9 cellular contexts compared by ENCODE assay signal in genomic region chr14:74574092-74574438, GRCh38. TPM values are rescaled to one million over a fixed set of nuclear protein-coding genes. Genes with fewer than 3 reads are reported as not detected.
DNase-seq lines count a peak whose midpoint lies in the region; ATAC-seq and TF ChIP-seq lines count a peak whose summit lies in the region.
"Had no signal": no experiment of that assay in that cellular context is flagged by ENCODE, and none has a peak within 500 bp of the region (broad histone marks: within the 10 kb centered on the region; RNA-seq: fewer than 3 reads in every experiment).

No MANE protein-coding gene starts in this region.

- H3K27ac ChIP-seq in IMR-90 (ENCODE audit: insufficient read depth, low read length) (peak overlapping the region; percentile 98; the same call in 1 of the 2 replicates), gastroesophageal sphincter (peak overlapping the region in 3 of 4 donors; percentile 20 to 91 (median 84)), stomach (peak overlapping the region in 3 of 5 donors; percentile 74 to 84 (median 78))

- H3K4me3 Mint-ChIP-seq in T-helper 17 cell (peak overlapping the region; percentile 51), nephron progenitor cell (no peak overlapping the region)

- H3K9me3 ChIP-seq in IMR-90 (ENCODE audit: control insufficient read depth, insufficient read depth, low read length) (no peaks in the 10 kb centered on the region), T-helper 17 cell (ENCODE audit: control insufficient read depth, low read length, poor library complexity, severe bottlenecking) (no peaks in the 10 kb centered on the region), gastroesophageal sphincter (no peaks in the 10 kb centered on the region), stomach (no peaks in the 10 kb centered on the region)

- H3K4ac ChIP-seq in IMR-90 (ENCODE audit: low read depth, low read length) = peak overlapping the region; percentile 99

- TF ChIP-seq CTCF in IMR-90 (conservative IDR thresholded peaks at IDR 0.05; ENCODE audit: low read depth, low read length) = no peak
- TF ChIP-seq CTCF in gastroesophageal sphincter (IDR thresholded peaks at IDR 0.05) = no peak
- no peak for TF ChIP-seq CTCF in stomach (IDR thresholded peaks at IDR 0.05)
- no peak for TF ChIP-seq CTCF in nephron progenitor cell (IDR thresholded peaks at IDR 0.05)

- H3K18ac ChIP-seq in IMR-90 (ENCODE audit: low read depth, low read length) = peak overlapping the region; percentile 86

- TF ChIP-seq EP300 in gastroesophageal sphincter (IDR thresholded peaks at IDR 0.05) (no peak), stomach (IDR thresholded peaks at IDR 0.05) (no peak)

- H2AFZ ChIP-seq in IMR-90 (replicated peaks; ENCODE audit: low read length, poor library complexity) = no peak overlapping the region

- dilution Hi-C loops in IMR-90 (cut with HindIII; ENCODE audit: low sequenced_read_pairs, unreplicated experiment) = no loop called here

- peaks cover 55% of the 10 kb centered on the region for H3K9me1 ChIP-seq in IMR-90 (ENCODE audit: insufficient read depth, low read length)

- H3K4me3 ChIP-seq in IMR-90 (ENCODE audit: insufficient read depth, low read depth, low read length) (no peak overlapping the region), gastroesophageal sphincter (no peak overlapping the region), stomach (no peak overlapping the region)

- H3K4me2 ChIP-seq in IMR-90 (ENCODE audit: low read depth, low read length) = no peak overlapping the region

- DNase-seq in IMR-90 (no peak), T-helper 17 cell (no peak), stomach (no peak), cerebellum (ENCODE audit: low spot score) (no peak), nephron progenitor cell (no peak)
- DNase-seq: GOT3, NCI-H1436 had no signal

- H3K4me1 Mint-ChIP-seq in T-helper 17 cell (peaks cover 33% of the 10 kb centered on the region), nephron progenitor cell (peaks cover 75% of the 10 kb centered on the region)

- H3K9ac ChIP-seq in IMR-90 (ENCODE audit: low read depth, low read length) = no peak overlapping the region

- H3K9me3 Mint-ChIP-seq in nephron progenitor cell = no peaks in the 10 kb centered on the region

- H3K36me3 ChIP-seq in IMR-90 (ENCODE audit: control insufficient read depth, insufficient read depth, low read length) (no peaks in the 10 kb centered on the region), gastroesophageal sphincter (no peaks in the 10 kb centered on the region), stomach (no peaks in the 10 kb centered on the region)

- H3K79me1 ChIP-seq in IMR-90 (ENCODE audit: low read depth in 1 of 2, low read length in 2 of 2) = peaks cover 36 to 77% of the 10 kb centered on the region in 2 experiments

- 94% methylated on average over 3 of the region's 4 CpGs; no CpG with 5 or more reads in 1 of the 2 experiments for WGBS in IMR-90 (ENCODE audit: extremely low coverage in 2 of 2, insufficient read length in 1 of 2), 2 experiments
- WGBS in gastroesophageal sphincter (ENCODE audit: low coverage in 1 of 2), 2 donors = 89 to 97% methylated on average over 3 to 4 of the region's 4 CpGs
- 79 to 89% (median 82%) methylated on average over 4 of the region's 4 CpGs for WGBS in stomach, 5 donors

- CTCF ChIA-PET in IMR-90 (lab: Yijun Ruan, JAX) = interaction anchor here (0.5 to 2.7 kb wide), 4 partner anchors 25 to 107 kb away, joined by 3 to 7 read pairs (median 4); no protein-coding TSS in a partner anchor

- H3K14ac ChIP-seq in IMR-90 (replicated peaks; ENCODE audit: low read depth, low read length) = peak overlapping the region; percentile 99

- H4K20me1 ChIP-seq in IMR-90 (ENCODE audit: insufficient read depth, low read length) = no peaks in the 10 kb centered on the region; the same call in 1 of the 2 replicates

- no TSS peak for BruUV-seq in IMR-90 (replicated peaks; lab: Mats Ljungman, UMichigan)

- H3K27me3 Mint-ChIP-seq in T-helper 17 cell (no peaks in the 10 kb centered on the region), nephron progenitor cell (ENCODE audit: low read depth, poor library complexity) (peaks cover 6% of the 10 kb centered on the region)

- H3K23ac ChIP-seq in IMR-90 (ENCODE audit: low read depth, low read length) = peak overlapping the region; percentile 97

- H2BK5ac ChIP-seq in IMR-90 (ENCODE audit: low read depth, low read length, poor library complexity, severe bottlenecking) = peak overlapping the region; percentile 100

- TF ChIP-seq POLR2A in IMR-90 (IDR thresholded peaks at IDR 0.05; ENCODE audit: low read depth, low read length) (no peak), gastroesophageal sphincter (IDR thresholded peaks at IDR 0.05) (no peak), stomach (IDR thresholded peaks at IDR 0.05) (no peak)

- peak overlapping the region; percentile 99 for H2AK5ac ChIP-seq in IMR-90 (ENCODE audit: low read depth, low read length)

- TF ChIP-seq RAD21 in IMR-90 (IDR thresholded peaks at IDR 0.05; ENCODE audit: low read length) = no peak

- peak overlapping the region; percentile 94 for H2AK9ac ChIP-seq in IMR-90 (replicated peaks; ENCODE audit: low read depth, low read length, poor library complexity)

- peak overlapping the region; percentile 98 for H2BK15ac ChIP-seq in IMR-90 (ENCODE audit: low read depth, low read length)

- H3K56ac ChIP-seq in IMR-90 (ENCODE audit: extremely low read depth, insufficient read depth, low read length) = peak overlapping the region; percentile 99; the same call in 1 of the 2 replicates

- peak overlapping the region; percentile 93 to 97 for H4K8ac ChIP-seq in IMR-90 (ENCODE audit: low read depth in 2 of 2, low read length in 2 of 2)

- in situ Hi-C loops in IMR-90 (cut with MboI; ENCODE audit: low sequenced_read_pairs) = no loop called here

- POLR2A ChIA-PET in IMR-90 (lab: Charles Lee; ENCODE audit: unreplicated experiment) = interaction anchor here (1.3 kb wide), 1 partner anchor 9 kb away, joined by 5 read pairs; no protein-coding TSS in a partner anchor

- peak overlapping the region; percentile 100 for H2BK120ac ChIP-seq in IMR-90 (ENCODE audit: low read depth, low read length)

- H3K36me3 Mint-ChIP-seq in T-helper 17 cell (ENCODE audit: low read depth) = no peaks in the 10 kb centered on the region
- no peaks in the 10 kb centered on the region for H3K36me3 Mint-ChIP-seq in nephron progenitor cell (ENCODE audit: low read depth)

- H3K27me3 ChIP-seq in IMR-90 (ENCODE audit: control insufficient read depth, insufficient read depth, low read length) = no peaks in the 10 kb centered on the region
- no peaks in the 10 kb centered on the region for H3K27me3 ChIP-seq in gastroesophageal sphincter
- no peaks in the 10 kb centered on the region for H3K27me3 ChIP-seq in stomach

- intact Hi-C loops in IMR-90 (cut with micrococcal nuclease) (loop anchor here (5.0 kb wide), 1 partner anchor 33 kb away; no protein-coding TSS in a partner anchor), stomach (cut with DNase I; ENCODE audit: low total_unique reads) (no loop called here)

- H2BK20ac ChIP-seq in IMR-90 (ENCODE audit: low read depth, low read length) = peak overlapping the region; percentile 99

- peak overlapping the region; percentile 99 for H4K91ac ChIP-seq in IMR-90 (ENCODE audit: insufficient read depth, low read depth, low read length)

- H3K27ac Mint-ChIP-seq in T-helper 17 cell (peak overlapping the region; percentile 71), nephron progenitor cell (no peak overlapping the region)

- ATAC-seq in IMR-90 (ENCODE audit: low read depth) (no peak), T-helper 17 cell (peak; percentile 87), gastroesophageal sphincter (no peak), HG03108 (IDR thresholded peaks at IDR 0.05; ENCODE audit: unreplicated experiment) (no peak)

- H3K4me1 ChIP-seq in IMR-90 (ENCODE audit: control insufficient read depth, insufficient read depth, low read length) (peaks cover 60% of the 10 kb centered on the region), gastroesophageal sphincter (peaks cover 6 to 96% (median 46%) of the 10 kb centered on the region in 3 donors), stomach (peaks cover 12 to 80% (median 57%) of the 10 kb centered on the region in 4 donors)

- H4K5ac ChIP-seq in IMR-90 (ENCODE audit: low read depth, low read length) = peak overlapping the region; percentile 77; the same call in 1 of the 2 replicates

TF ChIP-seq in IMR-90, 13 proteins besides CTCF, POLR2A, EP300 and RAD21 (continues in another document):
- TF ChIP-seq RFX5 (IDR thresholded peaks at IDR 0.05; ENCODE audit: low read depth, low read length) (no peak), CHD1 (IDR thresholded peaks at IDR 0.05; ENCODE audit: low read depth, low read length) (no peak), NFE2L2 (IDR thresholded peaks at IDR 0.05; ENCODE audit: low read depth, low read length) (no peak), MAZ (IDR thresholded peaks at IDR 0.05; ENCODE audit: borderline replicate concordance, low read depth, low read length) (no peak), MAFK (IDR thresholded peaks at IDR 0.05; ENCODE audit: low read depth, low read length) (no peak), USF2 (IDR thresholded peaks at IDR 0.05; ENCODE audit: low read depth, low read length) (no peak), RCOR1 (IDR thresholded peaks at IDR 0.05; ENCODE audit: insufficient replicate concordance, low read length) (no peak), ELK1 (IDR thresholded peaks at IDR 0.05; ENCODE audit: borderline replicate concordance, low read depth, low read length) (no peak)

RNA-seq across cellular contexts. Expression of gene LTBP2, which starts 38.0 kb away (rescaled TPM):
- total RNA-seq in IMR-90 (2012; rRNA removed) (23.8 and 26.7 TPM in 2 replicates), T-helper 17 cell (under 1 TPM; 0.34 to 0.57 TPM), gastroesophageal sphincter (100 to 1,000 TPM in 1 of 4 donors, 10 to 100 TPM in 3; 45.9 to 158 (median 88.4) TPM), stomach (10 to 100 TPM in 3 of 5 donors, 1 to 10 TPM in 2; 5.8 to 36.2 (median 10.5) TPM), cerebellum (0.91 TPM)
- polyA plus RNA-seq in IMR-90 (2012; rRNA removed) (79.3 and 81.8 TPM in 2 replicates), stomach (1 to 10 TPM; 2.9 to 5.9 (median 3.4) TPM)
- polyA plus RNA-seq in IMR-90 (2012; cell fraction: cytosol; rRNA removed) = 49.1 and 65.1 TPM in 2 replicates
- polyA plus RNA-seq in IMR-90 (2012; cell fraction: nucleus; rRNA removed; ENCODE audit: low replicate concordance) = 57.1 and 111 TPM in 2 replicates
